In genomic region chr7:74401137-74401859, GRCh38 we compare ENCODE assay signal across 1 cellular context.
TF ChIP-seq lines count a peak whose summit lies in the region.

No MANE protein-coding gene starts in this region.

TF ChIP-seq in GM23338, 12 proteins besides CTCF, POLR2A, EP300 and RAD21 (continued from another document):
- TF ChIP-seq JUNB (IDR thresholded peaks at IDR 0.05; ENCODE audit: unreplicated experiment): no peak
